8 cellular contexts compared by ENCODE assay signal in genomic region chr7:25893436-25893835, GRCh38.
DNase-seq lines count a peak whose midpoint lies in the region; ATAC-seq, FAIRE-seq and TF ChIP-seq lines count a peak whose summit lies in the region.

No MANE protein-coding gene starts in this region.

- H3K9me2 ChIP-seq in HCT116 (ENCODE audit: insufficient read depth), result no peaks in the 10 kb centered on the region

- H3K4me3 Mint-ChIP-seq in astrocyte (ENCODE audit: unreplicated experiment) (no peak overlapping the region), natural killer cell (peak overlapping the region; percentile 99)

- no peak overlapping the region for H3K4ac ChIP-seq in mesendoderm (ENCODE audit: low read depth, low read length)

- H3K9me3 ChIP-seq in BLaER1, result no peaks in the 10 kb centered on the region
- no peaks in the 10 kb centered on the region for H3K9me3 ChIP-seq in HCT116 (ENCODE audit: control insufficient read depth in 1 of 2, insufficient read depth in 1 of 2, low read depth in 1 of 2, low read length in 2 of 2)
- no peaks in the 10 kb centered on the region for H3K9me3 ChIP-seq in astrocyte (ENCODE audit: insufficient read depth, low read depth, low read length)

- TF ChIP-seq CTCF in HCT116 (IDR thresholded peaks at IDR 0.05 in 2 of 3, conservative IDR thresholded peaks at IDR 0.05 in 1 of 3; ENCODE audit: borderline replicate concordance in 1 of 3, insufficient read depth in 1 of 3, low read depth in 2 of 3, low read length in 2 of 3) (no peak), astrocyte (IDR thresholded peaks at IDR 0.05; ENCODE audit: insufficient read depth, low read depth, low read length) (no peak), natural killer cell (IDR thresholded peaks at IDR 0.05) (no peak)

- H3K9ac ChIP-seq in BLaER1 (0 out of 2 replicates have a peak overlapping the region, but pooled peaks have one; percentile 20), HCT116 (ENCODE audit: low read length) (0 out of 2 replicates have a peak overlapping the region, but pooled peaks have one; percentile 48), astrocyte (ENCODE audit: low read length) (peak overlapping the region; percentile 81), mesendoderm (ENCODE audit: low read length) (no peak overlapping the region)

- H3K79me2 ChIP-seq in HCT116 (ENCODE audit: insufficient read depth, low read length), result no peaks in the 10 kb centered on the region
- no peaks in the 10 kb centered on the region for H3K79me2 ChIP-seq in astrocyte (ENCODE audit: insufficient read depth, low read length)
- no peaks in the 10 kb centered on the region for H3K79me2 ChIP-seq in mesendoderm (ENCODE audit: control insufficient read depth, insufficient read depth, low read length)

- H3K4me1 Mint-ChIP-seq in astrocyte (ENCODE audit: low read depth, unreplicated experiment) (peaks cover 5% of the 10 kb centered on the region), natural killer cell (peaks cover 16 to 28% of the 10 kb centered on the region in 2 donors)

- no peak for TF ChIP-seq RAD21 in HCT116 (IDR thresholded peaks at IDR 0.05; ENCODE audit: low read depth)

- H3K56ac ChIP-seq in mesendoderm (ENCODE audit: low read length), result no peak overlapping the region

- no peaks in the 10 kb centered on the region for H3K79me1 ChIP-seq in mesendoderm (ENCODE audit: low read length)

- H3K4me2 ChIP-seq in BLaER1, result peak overlapping the region; percentile 89
- peak overlapping the region; percentile 76 for H3K4me2 ChIP-seq in HCT116 (ENCODE audit: low read length)
- H3K4me2 ChIP-seq in astrocyte (ENCODE audit: low read length), result peak overlapping the region; percentile 95
- no peak overlapping the region for H3K4me2 ChIP-seq in mesendoderm (ENCODE audit: low read length)

- no peak for DNase-seq in HCT116 (ENCODE audit: low read depth, low spot score)
- no peak for DNase-seq in astrocyte (ENCODE audit: low read depth)
- no peak for DNase-seq in natural killer cell
- no peak for DNase-seq in kidney tubule cell (ENCODE audit: low spot score)
- no peak for DNase-seq in mesendoderm
- DNase-seq in NCI-H82 treated with DMSO at 0.1 percent for 48 hours (lab: John Stamatoyannopoulos, UW; ENCODE audit: unreplicated experiment), result no peak

- RAD21 ChIA-PET in HCT116 (lab: Charles Lee; ENCODE audit: low non-redundant PET in 1 of 2, low total read pairs in 2 of 2, uncharacterized antibody in 2 of 2, unreplicated experiment in 2 of 2), result interaction anchor here (0.5 to 2.8 kb wide), 6 partner anchors 185 to 476 kb away, joined by 3 to 15 read pairs (median 4); no protein-coding TSS in a partner anchor

- H3K9me3 Mint-ChIP-seq in astrocyte (ENCODE audit: unreplicated experiment) (no peaks in the 10 kb centered on the region), natural killer cell (no peaks in the 10 kb centered on the region)

- WGBS in mesendoderm (ENCODE audit: extremely low coverage, insufficient coverage, low lambda C conversion rate), result no CpG with 5 or more reads among the region's 1 CpG

- H3K27ac Mint-ChIP-seq in astrocyte (ENCODE audit: unreplicated experiment) (no peak overlapping the region), natural killer cell (peak overlapping the region; percentile 86 to 88)

- no peak overlapping the region for H2BK5ac ChIP-seq in mesendoderm (ENCODE audit: low read length)

- H3K27ac ChIP-seq in BLaER1 (no peak overlapping the region), HCT116 (ENCODE audit: low read depth, low read length) (no peak overlapping the region), astrocyte (ENCODE audit: low read depth, low read length) (no peak overlapping the region), mesendoderm (ENCODE audit: low read depth, low read length) (no peak overlapping the region)

- no peak overlapping the region for H2AK5ac ChIP-seq in mesendoderm (ENCODE audit: low read length)

- no peak overlapping the region for H2BK120ac ChIP-seq in mesendoderm (ENCODE audit: low read depth, low read length)

- no peak overlapping the region for H2BK15ac ChIP-seq in mesendoderm (replicated peaks; ENCODE audit: low read depth)

- H2AFZ ChIP-seq in HCT116 (ENCODE audit: low read depth, low read length, poor library complexity, severe bottlenecking), result peak overlapping the region; percentile 98
- peak overlapping the region; percentile 83 for H2AFZ ChIP-seq in astrocyte (ENCODE audit: low read depth, low read length)

- peak overlapping the region; percentile 50; the same call in 1 of the 2 replicates for H3K4me3 ChIP-seq in BLaER1
- peak overlapping the region in 1 of 2 experiments; percentile 52; a peak in 2 of 4 replicates for H3K4me3 ChIP-seq in HCT116 (replicated peaks in 1 of 2; ENCODE audit: low read depth in 1 of 2, low read length in 2 of 2)
- H3K4me3 ChIP-seq in astrocyte (ENCODE audit: insufficient read depth, low read depth, low read length), result peak overlapping the region; percentile 68
- H3K4me3 ChIP-seq in mesendoderm (ENCODE audit: low read length), result no peak overlapping the region

- intact Hi-C loops in HCT116 (cut with micrococcal nuclease) (loop anchor here (1.0 to 10.0 kb wide), 5 partner anchors 305 to 1268 kb away; no protein-coding TSS in a partner anchor), natural killer cell (cut with micrococcal nuclease) (loop anchor here (1.0 to 10.0 kb wide), 5 partner anchors 168 to 789 kb away; partner anchors contain the start of genes CBX3 and HNRNPA2B1)

- H3K36me3 ChIP-seq in BLaER1 (no peaks in the 10 kb centered on the region), HCT116 (ENCODE audit: control insufficient read depth in 1 of 2, insufficient read depth in 2 of 2, low read length in 2 of 2) (no peaks in the 10 kb centered on the region), astrocyte (ENCODE audit: insufficient read depth, low read length) (no peaks in the 10 kb centered on the region), mesendoderm (ENCODE audit: control insufficient read depth, insufficient read depth, low read length) (no peaks in the 10 kb centered on the region)

- H3K23ac ChIP-seq in mesendoderm (ENCODE audit: low read length), result no peak overlapping the region

- POLR2A ChIA-PET in HCT116 (lab: Charles Lee), result interaction anchor here (1.2 kb wide), 1 partner anchor 472 kb away, joined by 4 read pairs; no protein-coding TSS in a partner anchor

- H4K8ac ChIP-seq in mesendoderm (ENCODE audit: low read depth, low read length), result no peak overlapping the region

- CTCF ChIA-PET in HCT116 (lab: Charles Lee), result interaction anchor here (0.8 to 5.7 kb wide), 21 partner anchors 12 to 1286 kb away, joined by 3 to 94 read pairs (median 6); no protein-coding TSS in a partner anchor

- FAIRE-seq in astrocyte (lab: Jason Lieb, UNC), result no peak

- H3K36me3 Mint-ChIP-seq in astrocyte (ENCODE audit: low read depth, unreplicated experiment) (no peaks in the 10 kb centered on the region), natural killer cell (peaks cover 6% of the 10 kb centered on the region)

- H3K27me3 ChIP-seq in BLaER1, result no peaks in the 10 kb centered on the region
- H3K27me3 ChIP-seq in HCT116 (ENCODE audit: insufficient read depth, low read length), result no peaks in the 10 kb centered on the region
- H3K27me3 ChIP-seq in astrocyte (ENCODE audit: insufficient read depth, low read length), result peaks cover 13% of the 10 kb centered on the region
- H3K27me3 ChIP-seq in mesendoderm (ENCODE audit: insufficient read depth, low read length, poor library complexity), result no peaks in the 10 kb centered on the region

- H3K4me1 ChIP-seq in BLaER1, result peaks cover 41% of the 10 kb centered on the region
- H3K4me1 ChIP-seq in HCT116 (ENCODE audit: control insufficient read depth in 1 of 2, insufficient read depth in 2 of 2, low read length in 2 of 2), result peaks cover 6 to 28% of the 10 kb centered on the region in 2 experiments; a peak in 3 of 4 replicates
- no peaks in the 10 kb centered on the region for H3K4me1 ChIP-seq in astrocyte (ENCODE audit: insufficient read depth, low read length)
- peaks cover 2% of the 10 kb centered on the region for H3K4me1 ChIP-seq in mesendoderm (ENCODE audit: control insufficient read depth, low read depth, low read length)

- BruUV-seq in HCT116 (replicated peaks; lab: Mats Ljungman, UMichigan), result no TSS peak

- no peak overlapping the region for H3K18ac ChIP-seq in mesendoderm (ENCODE audit: low read length)

- H4K20me1 ChIP-seq in BLaER1 (peaks cover 4% of the 10 kb centered on the region; the same call in 1 of the 2 replicates), HCT116 (ENCODE audit: insufficient read depth) (no peaks in the 10 kb centered on the region), astrocyte (ENCODE audit: insufficient read depth, low read length) (no peaks in the 10 kb centered on the region)

- TF ChIP-seq POLR2A in HCT116 (IDR thresholded peaks at IDR 0.05; ENCODE audit: borderline replicate concordance, extremely low read depth, insufficient read depth, insufficient read length), result no peak

- ATAC-seq in HCT116 (no peak), natural killer cell (no peak), GM21423 (IDR thresholded peaks at IDR 0.05; ENCODE audit: unreplicated experiment) (no peak)

- peaks cover 15% of the 10 kb centered on the region for H3K27me3 Mint-ChIP-seq in astrocyte (ENCODE audit: low read depth, unreplicated experiment)
- peaks cover 28 to 55% of the 10 kb centered on the region in 2 donors for H3K27me3 Mint-ChIP-seq in natural killer cell (ENCODE audit: low read depth in 2 of 2)

- H4K5ac ChIP-seq in mesendoderm (ENCODE audit: low read length), result no peak overlapping the region

TF ChIP-seq in HCT116, 20 proteins besides CTCF, POLR2A, EP300 and RAD21:
- no peak for TF ChIP-seq ZNF274 (IDR thresholded peaks at IDR 0.05; ENCODE audit: low read depth, low read length)
- TF ChIP-seq MAX (IDR thresholded peaks at IDR 0.05), result no peak
- TF ChIP-seq SP1 (IDR thresholded peaks at IDR 0.05; ENCODE audit: low read depth), result no peak
- no peak for TF ChIP-seq EGR1 (IDR thresholded peaks at IDR 0.05; ENCODE audit: low read depth)
- TF ChIP-seq JUND (IDR thresholded peaks at IDR 0.05), result no peak
- no peak for TF ChIP-seq YY1 (IDR thresholded peaks at IDR 0.05; ENCODE audit: extremely low read depth, insufficient replicate concordance, low read depth, low read length)
- no peak for TF ChIP-seq ATF3 (IDR thresholded peaks at IDR 0.05)
- TF ChIP-seq TCF7L2 (IDR thresholded peaks at IDR 0.05; ENCODE audit: borderline replicate concordance, extremely low read depth, insufficient read depth, insufficient read length), result no peak
- no peak for TF ChIP-seq ZFX (IDR thresholded peaks at IDR 0.05)
- TF ChIP-seq EZH2 (IDR thresholded peaks at IDR 0.05), result no peak
- TF ChIP-seq EZH2phosphoT487 (IDR thresholded peaks at IDR 0.05; ENCODE audit: borderline replicate concordance), result no peak
TF ChIP-seq in HCT116: peak in this region for 0.
